ENCODE assay signal across 1 cellular context in the genomic region with DNA sequence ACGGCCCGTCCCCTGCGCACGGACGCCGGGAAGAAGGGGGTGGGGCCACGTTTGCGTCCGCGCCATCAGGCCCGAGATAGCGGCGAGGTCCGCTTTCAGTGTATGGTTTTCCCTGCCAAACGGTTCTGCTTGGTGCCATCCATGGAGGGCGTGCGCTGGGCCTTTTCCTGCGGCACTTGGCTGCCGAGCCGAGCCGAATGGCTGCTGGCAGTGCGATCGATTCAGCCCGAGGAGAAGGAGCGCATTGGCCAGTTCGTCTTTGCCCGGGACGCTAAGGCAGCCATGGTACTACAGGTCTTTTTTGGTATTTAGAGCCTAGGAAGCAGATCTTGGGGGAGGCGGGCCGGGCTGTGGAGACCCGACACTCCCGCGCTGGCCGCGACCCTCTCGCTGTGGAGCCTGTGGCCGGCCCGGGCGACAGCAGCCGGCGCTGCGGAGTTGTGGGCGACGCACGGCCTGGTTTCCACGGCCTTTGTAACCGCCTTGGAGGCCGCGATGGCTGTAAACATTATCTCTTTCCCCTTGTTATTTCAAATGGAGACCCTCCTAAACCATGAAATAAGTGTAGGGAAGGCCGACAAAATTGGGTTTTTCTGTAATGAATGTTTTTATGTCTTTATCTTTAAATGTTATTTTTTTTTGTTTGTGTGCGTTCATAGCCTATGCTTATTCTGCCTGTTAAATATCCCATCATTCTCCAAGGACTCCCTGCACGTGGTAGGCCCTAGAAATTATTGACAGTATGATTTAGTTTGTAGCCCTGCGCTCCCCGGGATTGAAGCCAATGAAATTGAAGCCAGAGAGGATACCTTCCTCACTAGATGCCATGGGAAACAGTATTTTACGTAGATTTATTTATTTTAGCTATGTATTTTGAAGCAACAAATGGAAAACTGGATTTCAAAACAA.
TF ChIP-seq lines count a peak whose summit lies in the region.

A gene with protein sequence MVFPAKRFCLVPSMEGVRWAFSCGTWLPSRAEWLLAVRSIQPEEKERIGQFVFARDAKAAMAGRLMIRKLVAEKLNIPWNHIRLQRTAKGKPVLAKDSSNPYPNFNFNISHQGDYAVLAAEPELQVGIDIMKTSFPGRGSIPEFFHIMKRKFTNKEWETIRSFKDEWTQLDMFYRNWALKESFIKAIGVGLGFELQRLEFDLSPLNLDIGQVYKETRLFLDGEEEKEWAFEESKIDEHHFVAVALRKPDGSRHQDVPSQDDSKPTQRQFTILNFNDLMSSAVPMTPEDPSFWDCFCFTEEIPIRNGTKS (plus strand): TSS at position 54 of the 909 bp plus-strand sequence. CDS start 49 bp downstream, at position 103.

TF ChIP-seq in K562, 482 proteins besides CTCF, POLR2A, EP300 and RAD21 (continued from another document and continues in another):
- TF ChIP-seq, protein P1, sequence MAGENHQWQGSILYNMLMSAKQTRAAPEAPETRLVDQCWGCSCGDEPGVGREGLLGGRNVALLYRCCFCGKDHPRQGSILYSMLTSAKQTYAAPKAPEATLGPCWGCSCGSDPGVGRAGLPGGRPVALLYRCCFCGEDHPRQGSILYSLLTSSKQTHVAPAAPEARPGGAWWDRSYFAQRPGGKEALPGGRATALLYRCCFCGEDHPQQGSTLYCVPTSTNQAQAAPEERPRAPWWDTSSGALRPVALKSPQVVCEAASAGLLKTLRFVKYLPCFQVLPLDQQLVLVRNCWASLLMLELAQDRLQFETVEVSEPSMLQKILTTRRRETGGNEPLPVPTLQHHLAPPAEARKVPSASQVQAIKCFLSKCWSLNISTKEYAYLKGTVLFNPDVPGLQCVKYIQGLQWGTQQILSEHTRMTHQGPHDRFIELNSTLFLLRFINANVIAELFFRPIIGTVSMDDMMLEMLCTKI (IDR thresholded peaks at IDR 0.05; ENCODE audit: partially characterized antibody): no peak
- TF ChIP-seq ZNF583 (CRISPR knock-in tag; IDR thresholded peaks at IDR 0.05): no peak
- TF ChIP-seq, protein P2, sequence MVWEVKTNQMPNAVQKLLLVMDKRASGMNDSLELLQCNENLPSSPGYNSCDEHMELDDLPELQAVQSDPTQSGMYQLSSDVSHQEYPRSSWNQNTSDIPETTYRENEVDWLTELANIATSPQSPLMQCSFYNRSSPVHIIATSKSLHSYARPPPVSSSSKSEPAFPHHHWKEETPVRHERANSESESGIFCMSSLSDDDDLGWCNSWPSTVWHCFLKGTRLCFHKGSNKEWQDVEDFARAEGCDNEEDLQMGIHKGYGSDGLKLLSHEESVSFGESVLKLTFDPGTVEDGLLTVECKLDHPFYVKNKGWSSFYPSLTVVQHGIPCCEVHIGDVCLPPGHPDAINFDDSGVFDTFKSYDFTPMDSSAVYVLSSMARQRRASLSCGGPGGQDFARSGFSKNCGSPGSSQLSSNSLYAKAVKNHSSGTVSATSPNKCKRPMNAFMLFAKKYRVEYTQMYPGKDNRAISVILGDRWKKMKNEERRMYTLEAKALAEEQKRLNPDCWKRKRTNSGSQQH (CRISPR knock-in tag; IDR thresholded peaks at IDR 0.05): no peak
- TF ChIP-seq, protein P3, sequence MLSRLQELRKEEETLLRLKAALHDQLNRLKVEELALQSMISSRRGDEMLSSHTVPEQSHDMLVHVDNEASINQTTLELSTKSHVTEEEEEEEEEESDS (CRISPR knock-in tag; IDR thresholded peaks at IDR 0.05): no peak
- TF ChIP-seq, protein P4, sequence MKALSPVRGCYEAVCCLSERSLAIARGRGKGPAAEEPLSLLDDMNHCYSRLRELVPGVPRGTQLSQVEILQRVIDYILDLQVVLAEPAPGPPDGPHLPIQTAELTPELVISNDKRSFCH (CRISPR knock-in tag; IDR thresholded peaks at IDR 0.05): no peak
- TF ChIP-seq, protein P4 (tag; IDR thresholded peaks at IDR 0.05): 0 out of 2 replicates have a peak, but pooled peaks have one; percentile 26
- TF ChIP-seq MYNN (IDR thresholded peaks at IDR 0.05): no peak
- no peak for TF ChIP-seq MYNN (CRISPR knock-in tag; IDR thresholded peaks at IDR 0.05)
- peak; percentile 41 for TF ChIP-seq MEIS2 (IDR thresholded peaks at IDR 0.05; ENCODE audit: partially characterized antibody)
- TF ChIP-seq, protein P5, sequence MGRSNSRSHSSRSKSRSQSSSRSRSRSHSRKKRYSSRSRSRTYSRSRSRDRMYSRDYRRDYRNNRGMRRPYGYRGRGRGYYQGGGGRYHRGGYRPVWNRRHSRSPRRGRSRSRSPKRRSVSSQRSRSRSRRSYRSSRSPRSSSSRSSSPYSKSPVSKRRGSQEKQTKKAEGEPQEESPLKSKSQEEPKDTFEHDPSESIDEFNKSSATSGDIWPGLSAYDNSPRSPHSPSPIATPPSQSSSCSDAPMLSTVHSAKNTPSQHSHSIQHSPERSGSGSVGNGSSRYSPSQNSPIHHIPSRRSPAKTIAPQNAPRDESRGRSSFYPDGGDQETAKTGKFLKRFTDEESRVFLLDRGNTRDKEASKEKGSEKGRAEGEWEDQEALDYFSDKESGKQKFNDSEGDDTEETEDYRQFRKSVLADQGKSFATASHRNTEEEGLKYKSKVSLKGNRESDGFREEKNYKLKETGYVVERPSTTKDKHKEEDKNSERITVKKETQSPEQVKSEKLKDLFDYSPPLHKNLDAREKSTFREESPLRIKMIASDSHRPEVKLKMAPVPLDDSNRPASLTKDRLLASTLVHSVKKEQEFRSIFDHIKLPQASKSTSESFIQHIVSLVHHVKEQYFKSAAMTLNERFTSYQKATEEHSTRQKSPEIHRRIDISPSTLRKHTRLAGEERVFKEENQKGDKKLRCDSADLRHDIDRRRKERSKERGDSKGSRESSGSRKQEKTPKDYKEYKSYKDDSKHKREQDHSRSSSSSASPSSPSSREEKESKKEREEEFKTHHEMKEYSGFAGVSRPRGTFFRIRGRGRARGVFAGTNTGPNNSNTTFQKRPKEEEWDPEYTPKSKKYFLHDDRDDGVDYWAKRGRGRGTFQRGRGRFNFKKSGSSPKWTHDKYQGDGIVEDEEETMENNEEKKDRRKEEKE (IDR thresholded peaks at IDR 0.05; ENCODE audit: borderline replicate concordance in 1 of 2, control insufficient read depth in 1 of 2, low read depth in 2 of 2, low read length in 1 of 2): no peak
- no peak for TF ChIP-seq PPARD (CRISPR knock-in tag; IDR thresholded peaks at IDR 0.05)
- TF ChIP-seq NFE2 (IDR thresholded peaks at IDR 0.05; ENCODE audit: low read depth): no peak
- TF ChIP-seq, protein P6, sequence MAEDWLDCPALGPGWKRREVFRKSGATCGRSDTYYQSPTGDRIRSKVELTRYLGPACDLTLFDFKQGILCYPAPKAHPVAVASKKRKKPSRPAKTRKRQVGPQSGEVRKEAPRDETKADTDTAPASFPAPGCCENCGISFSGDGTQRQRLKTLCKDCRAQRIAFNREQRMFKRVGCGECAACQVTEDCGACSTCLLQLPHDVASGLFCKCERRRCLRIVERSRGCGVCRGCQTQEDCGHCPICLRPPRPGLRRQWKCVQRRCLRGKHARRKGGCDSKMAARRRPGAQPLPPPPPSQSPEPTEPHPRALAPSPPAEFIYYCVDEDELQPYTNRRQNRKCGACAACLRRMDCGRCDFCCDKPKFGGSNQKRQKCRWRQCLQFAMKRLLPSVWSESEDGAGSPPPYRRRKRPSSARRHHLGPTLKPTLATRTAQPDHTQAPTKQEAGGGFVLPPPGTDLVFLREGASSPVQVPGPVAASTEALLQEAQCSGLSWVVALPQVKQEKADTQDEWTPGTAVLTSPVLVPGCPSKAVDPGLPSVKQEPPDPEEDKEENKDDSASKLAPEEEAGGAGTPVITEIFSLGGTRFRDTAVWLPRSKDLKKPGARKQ (CRISPR knock-in tag; IDR thresholded peaks at IDR 0.05): no peak
- no peak for TF ChIP-seq MEF2A (IDR thresholded peaks at IDR 0.05; ENCODE audit: control insufficient read depth, low read depth, low read length)
- no peak for TF ChIP-seq WHSC1 (IDR thresholded peaks at IDR 0.05; ENCODE audit: low read length)
- no peak for TF ChIP-seq SMARCB1 (IDR thresholded peaks at IDR 0.05; ENCODE audit: insufficient read length, low read depth)
- TF ChIP-seq ZNF586 (CRISPR knock-in tag; conservative IDR thresholded peaks at IDR 0.05): no peak
- TF ChIP-seq HNRNPL (IDR thresholded peaks at IDR 0.05; ENCODE audit: low read depth, low read length): no peak
- TF ChIP-seq SMARCA4 (IDR thresholded peaks at IDR 0.05): no peak
- TF ChIP-seq STAG1 (CRISPR knock-in tag; IDR thresholded peaks at IDR 0.05; ENCODE audit: borderline replicate concordance): no peak
- no peak for TF ChIP-seq ZC3H4 (CRISPR knock-in tag; IDR thresholded peaks at IDR 0.05; ENCODE audit: borderline replicate concordance)
- TF ChIP-seq, protein P7, sequence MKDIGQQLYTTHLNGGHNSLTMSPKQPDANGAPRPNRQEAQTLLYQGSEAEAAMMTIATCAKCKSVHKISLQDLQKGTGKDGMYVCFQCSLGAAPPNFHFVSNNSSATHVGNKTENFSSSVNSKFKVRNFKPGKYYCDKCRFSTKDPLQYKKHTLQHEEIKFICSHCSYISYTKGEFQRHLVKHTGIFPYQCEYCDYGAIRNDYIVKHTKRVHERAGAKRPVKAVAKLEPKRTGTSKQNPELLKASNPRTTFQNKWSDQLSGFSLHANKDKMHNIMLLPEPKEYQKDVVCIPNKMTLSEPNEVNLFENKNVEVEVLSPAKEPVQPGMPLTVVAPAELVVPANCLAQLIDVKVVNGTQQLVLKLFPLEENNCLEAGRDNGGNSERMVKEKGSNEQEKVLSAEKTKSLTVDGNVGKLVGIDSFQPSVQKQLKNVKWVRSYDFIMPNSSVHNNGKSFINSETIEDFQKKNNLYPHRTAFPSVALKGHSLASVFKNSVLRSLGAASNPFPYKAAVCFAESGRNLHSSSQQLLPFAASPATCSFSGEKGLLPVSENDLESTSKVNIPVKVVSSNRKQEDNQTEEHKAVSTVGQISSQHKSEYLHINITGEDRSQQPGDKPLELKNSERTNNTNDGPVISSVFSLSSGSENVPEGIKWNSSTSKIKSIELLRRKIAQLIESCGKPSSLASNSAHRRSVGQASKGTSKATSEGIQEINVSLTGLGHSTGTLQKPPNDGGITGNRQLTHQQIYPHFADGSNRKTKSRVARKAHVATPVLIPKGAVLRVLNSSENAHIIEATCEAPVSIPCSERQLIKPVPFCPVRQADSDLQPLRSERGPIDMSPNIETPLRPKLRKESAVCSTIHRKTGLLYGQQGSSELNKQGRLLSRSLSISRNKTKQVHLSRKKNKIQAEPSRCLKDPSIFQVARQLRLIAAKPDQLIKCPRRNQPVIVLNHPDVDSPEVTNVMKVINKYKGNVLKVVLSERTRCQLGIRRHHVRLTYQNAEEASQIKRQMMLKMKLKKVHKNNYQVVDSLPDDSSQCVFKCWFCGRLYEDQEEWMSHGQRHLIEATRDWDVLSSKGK (CRISPR knock-in tag; IDR thresholded peaks at IDR 0.05): no peak
- TF ChIP-seq ZNF699 (CRISPR knock-in tag; IDR thresholded peaks at IDR 0.05; ENCODE audit: insufficient replicate concordance): no peak
- no peak for TF ChIP-seq RFX1 (IDR thresholded peaks at IDR 0.05)
- no peak for TF ChIP-seq FOXA1 (IDR thresholded peaks at IDR 0.05; ENCODE audit: borderline replicate concordance)
- TF ChIP-seq ZNF644 (tag; IDR thresholded peaks at IDR 0.05; ENCODE audit: low read depth): no peak
- TF ChIP-seq NFIC (IDR thresholded peaks at IDR 0.05): no peak; the same call in 1 of the 2 replicates
- TF ChIP-seq ATF1 (CRISPR knock-in tag; IDR thresholded peaks at IDR 0.05): no peak
- no peak for TF ChIP-seq ATF1 (tag; IDR thresholded peaks at IDR 0.05)
- no peak for TF ChIP-seq PHB2 (IDR thresholded peaks at IDR 0.05; ENCODE audit: low read depth)
- TF ChIP-seq POLR2H (tag; IDR thresholded peaks at IDR 0.05; ENCODE audit: low read depth): no peak; the same call in 1 of the 2 replicates
- TF ChIP-seq PML (IDR thresholded peaks at IDR 0.05; ENCODE audit: low read length): peak; percentile 37; the same call in 1 of the 2 replicates
- no peak for TF ChIP-seq ZNF212 (CRISPR knock-in tag; IDR thresholded peaks at IDR 0.05)
- TF ChIP-seq, protein P8, sequence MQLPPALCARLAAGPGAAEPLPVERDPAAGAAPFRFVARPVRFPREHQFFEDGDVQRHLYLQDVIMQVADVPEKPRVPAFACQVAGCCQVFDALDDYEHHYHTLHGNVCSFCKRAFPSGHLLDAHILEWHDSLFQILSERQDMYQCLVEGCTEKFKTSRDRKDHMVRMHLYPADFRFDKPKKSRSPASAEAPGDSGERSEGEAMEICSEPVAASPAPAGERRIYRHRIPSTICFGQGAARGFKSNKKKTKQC (CRISPR knock-in tag; IDR thresholded peaks at IDR 0.05): peak; percentile 93
- TF ChIP-seq, protein P9, sequence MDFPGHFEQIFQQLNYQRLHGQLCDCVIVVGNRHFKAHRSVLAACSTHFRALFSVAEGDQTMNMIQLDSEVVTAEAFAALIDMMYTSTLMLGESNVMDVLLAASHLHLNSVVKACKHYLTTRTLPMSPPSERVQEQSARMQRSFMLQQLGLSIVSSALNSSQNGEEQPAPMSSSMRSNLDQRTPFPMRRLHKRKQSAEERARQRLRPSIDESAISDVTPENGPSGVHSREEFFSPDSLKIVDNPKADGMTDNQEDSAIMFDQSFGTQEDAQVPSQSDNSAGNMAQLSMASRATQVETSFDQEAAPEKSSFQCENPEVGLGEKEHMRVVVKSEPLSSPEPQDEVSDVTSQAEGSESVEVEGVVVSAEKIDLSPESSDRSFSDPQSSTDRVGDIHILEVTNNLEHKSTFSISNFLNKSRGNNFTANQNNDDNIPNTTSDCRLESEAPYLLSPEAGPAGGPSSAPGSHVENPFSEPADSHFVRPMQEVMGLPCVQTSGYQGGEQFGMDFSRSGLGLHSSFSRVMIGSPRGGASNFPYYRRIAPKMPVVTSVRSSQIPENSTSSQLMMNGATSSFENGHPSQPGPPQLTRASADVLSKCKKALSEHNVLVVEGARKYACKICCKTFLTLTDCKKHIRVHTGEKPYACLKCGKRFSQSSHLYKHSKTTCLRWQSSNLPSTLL (IDR thresholded peaks at IDR 0.05): no peak
- TF ChIP-seq KLF13 (tag; IDR thresholded peaks at IDR 0.05; ENCODE audit: borderline replicate concordance, low read depth): no peak
- peak; percentile 98 for TF ChIP-seq ZFX (CRISPR knock-in tag; IDR thresholded peaks at IDR 0.05)
- TF ChIP-seq FOXA3 (CRISPR knock-in tag; conservative IDR thresholded peaks at IDR 0.05 in 1 of 2, IDR thresholded peaks at IDR 0.05 in 1 of 2): peak in 1 of 2 experiments; percentile 61; a peak in 1 of 4 replicates
- no peak for TF ChIP-seq SLC30A9 (CRISPR knock-in tag; IDR thresholded peaks at IDR 0.05)
- no peak for TF ChIP-seq LARP7 (IDR thresholded peaks at IDR 0.05)
- TF ChIP-seq NEUROD1 (IDR thresholded peaks at IDR 0.05; ENCODE audit: borderline replicate concordance, low read depth, low read length, partially characterized antibody): peak; percentile 38
- no peak for TF ChIP-seq MAFF (IDR thresholded peaks at IDR 0.05; ENCODE audit: low read length)
- TF ChIP-seq, protein P10, sequence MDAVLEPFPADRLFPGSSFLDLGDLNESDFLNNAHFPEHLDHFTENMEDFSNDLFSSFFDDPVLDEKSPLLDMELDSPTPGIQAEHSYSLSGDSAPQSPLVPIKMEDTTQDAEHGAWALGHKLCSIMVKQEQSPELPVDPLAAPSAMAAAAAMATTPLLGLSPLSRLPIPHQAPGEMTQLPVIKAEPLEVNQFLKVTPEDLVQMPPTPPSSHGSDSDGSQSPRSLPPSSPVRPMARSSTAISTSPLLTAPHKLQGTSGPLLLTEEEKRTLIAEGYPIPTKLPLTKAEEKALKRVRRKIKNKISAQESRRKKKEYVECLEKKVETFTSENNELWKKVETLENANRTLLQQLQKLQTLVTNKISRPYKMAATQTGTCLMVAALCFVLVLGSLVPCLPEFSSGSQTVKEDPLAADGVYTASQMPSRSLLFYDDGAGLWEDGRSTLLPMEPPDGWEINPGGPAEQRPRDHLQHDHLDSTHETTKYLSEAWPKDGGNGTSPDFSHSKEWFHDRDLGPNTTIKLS (IDR thresholded peaks at IDR 0.05; ENCODE audit: borderline replicate concordance, low read depth): peak; percentile 19; the same call in 1 of the 2 replicates
- TF ChIP-seq RBFOX2 (IDR thresholded peaks at IDR 0.05; ENCODE audit: low read depth, low read length): peak; percentile 85
- TF ChIP-seq MTA1 (IDR thresholded peaks at IDR 0.05; ENCODE audit: borderline replicate concordance): no peak
- TF ChIP-seq CBX8 (IDR thresholded peaks at IDR 0.05; ENCODE audit: borderline replicate concordance, extremely low read depth, low read depth, low read length, poor library complexity, severe bottlenecking): no peak
